ENCODE assay signal across 23 cellular contexts in the genomic region with DNA sequence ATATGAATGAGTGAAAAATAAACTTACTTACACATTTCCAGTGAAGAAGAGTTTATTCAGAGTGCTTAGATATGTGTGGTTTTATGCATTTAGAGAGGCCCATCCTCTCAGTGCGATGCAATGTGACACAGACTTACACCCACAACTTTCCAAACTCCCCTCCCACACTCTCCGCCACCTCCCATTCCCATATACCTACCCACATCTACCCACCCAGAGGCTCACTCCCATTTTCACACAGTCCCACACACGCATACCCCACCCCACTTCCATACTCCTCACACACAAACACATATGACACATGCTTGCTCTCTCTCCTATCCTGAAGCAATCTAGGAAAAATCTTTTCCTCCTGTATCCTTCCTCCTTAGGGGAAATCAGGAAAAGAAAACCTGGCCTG. TPM values are rescaled to one million over a fixed set of nuclear protein-coding genes. Genes with fewer than 3 reads are reported as not detected.
"Had no signal": no experiment of that assay in that cellular context is flagged by ENCODE, and none has a peak within 500 bp of the region (broad histone marks: within the 10 kb centered on the region; RNA-seq: fewer than 3 reads in every experiment).

No MANE protein-coding gene starts in this region.

- H3K9me3 Mint-ChIP-seq: mesothelial cell of epicardium had no signal

- H3K27me3 ChIP-seq: dorsolateral prefrontal cortex, esophagus squamous epithelium, gastrocnemius medialis, heart right ventricle, left lung had no signal

- H3K4me1 ChIP-seq: left lung, lower lobe of right lung had no signal

- H3K9me3 ChIP-seq: esophagus squamous epithelium, gastrocnemius medialis, heart right ventricle, left lung, lower lobe of right lung, mucosa of descending colon had no signal

- H3K36me3 ChIP-seq: esophagus squamous epithelium, gastrocnemius medialis, heart right ventricle, left lung, lower lobe of right lung had no signal

- H3K27ac ChIP-seq: coronary artery, dorsolateral prefrontal cortex, epithelial cell of prostate, esophagus squamous epithelium, gastrocnemius medialis, heart right ventricle, left lung, lower lobe of right lung had no signal

- DNase-seq: dermis blood vessel endothelial cell; dorsolateral prefrontal cortex; effector CD4-positive, alpha-beta T cell; effector memory CD4-positive, alpha-beta T cell; erythroblast; esophagus squamous epithelium; foreskin fibroblast; foreskin melanocyte; gastrocnemius medialis; glutamatergic neuron; heart right ventricle; hippocampal formation; left cardiac atrium; left lung; left ventricle myocardium superior; lower lobe of right lung; mesenchymal stem cell; mucosa of descending colon had no signal

- H3K36me3 Mint-ChIP-seq: mesothelial cell of epicardium had no signal

- ATAC-seq: esophagus mucosa, gastrocnemius medialis, heart right ventricle, left cardiac atrium, left lung, left ventricle myocardium superior, lower lobe of right lung, mucosa of descending colon had no signal

- H3K4me3 ChIP-seq: coronary artery, dorsolateral prefrontal cortex, esophagus squamous epithelium, gastrocnemius medialis, heart right ventricle, left lung, lower lobe of right lung, mucosa of descending colon had no signal

- H3K27ac Mint-ChIP-seq: mesothelial cell of epicardium had no signal

- H3K4me3 Mint-ChIP-seq: mesothelial cell of epicardium had no signal

RNA-seq across cellular contexts. Expression of a gene that starts 21.9 kb away (rescaled TPM):
- total RNA-seq: dermis blood vessel endothelial cell, esophagus mucosa, lung microvascular endothelial cell had no signal
